ENCODE assay signal across 7 cellular contexts in genomic region chr11:12712132-12712531, GRCh38.
"Had no signal": no experiment of that assay in that cellular context is flagged by ENCODE, and none has a peak within 500 bp of the region (broad histone marks: within the 10 kb centered on the region; RNA-seq: fewer than 3 reads in every experiment).

No MANE protein-coding gene starts in this region.

- H3K36me3 Mint-ChIP-seq: IgD-negative memory B cell had no signal

- H3K36me3 ChIP-seq: HAP-1 had no signal

- ATAC-seq: HCT116 had no signal

- H3K4me3 ChIP-seq: GM23248, HAP-1 had no signal

- DNase-seq: GM23248, GOT3, H7, KBM-7 had no signal

- H3K9me3 ChIP-seq: HAP-1 had no signal

- H3K27ac Mint-ChIP-seq: IgD-negative memory B cell had no signal

- H3K4me3 Mint-ChIP-seq: IgD-negative memory B cell had no signal

- H3K27ac ChIP-seq: GM23248 had no signal
